In the genomic region with DNA sequence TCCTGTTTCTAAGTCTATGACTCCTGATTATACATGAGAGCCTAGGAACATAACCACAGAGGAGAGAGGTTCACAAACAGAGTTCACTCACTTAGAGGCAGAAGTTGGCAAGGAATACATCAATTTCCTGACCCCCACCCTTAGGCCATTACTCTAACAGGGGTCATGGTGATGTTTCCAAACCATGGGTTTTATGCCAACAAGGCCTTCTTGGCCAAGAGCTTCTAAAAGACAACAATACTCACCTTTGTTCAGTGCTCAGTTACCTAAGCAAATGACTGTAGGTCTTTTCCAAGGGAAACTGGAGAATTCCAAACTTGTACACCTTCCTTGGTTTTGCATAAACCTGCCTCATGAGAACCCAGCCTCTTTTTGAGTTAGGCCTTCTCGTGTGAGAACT, we compare ENCODE assay signal across 10 cellular contexts. TPM values are rescaled to one million over a fixed set of nuclear protein-coding genes. Genes with fewer than 3 reads are reported as not detected.
"Had no signal": no experiment of that assay in that cellular context is flagged by ENCODE, and none has a peak within 500 bp of the region (broad histone marks: within the 10 kb centered on the region; RNA-seq: fewer than 3 reads in every experiment).

No MANE protein-coding gene starts in this region.

- DNase-seq: GM23248, GOT3, H7, HFFc6, IMR-90 had no signal

- ATAC-seq: HCT116, K562 had no signal

- H3K9ac ChIP-seq: GM23248 had no signal

- H3K27ac ChIP-seq: GM23248 had no signal

- H3K27ac Mint-ChIP-seq: HFFc6 had no signal

- H3K4me3 Mint-ChIP-seq: HFFc6 had no signal

- H3K4me3 ChIP-seq: GM23248, HAP-1, K562 had no signal

- H3K4me1 ChIP-seq: HAP-1 had no signal

- H3K36me3 ChIP-seq: HAP-1 had no signal

- H3K9me3 Mint-ChIP-seq: HFFc6 had no signal

- H3K9me3 ChIP-seq: HAP-1 had no signal

RNA-seq across cellular contexts. Expression of a gene that starts 52.6 kb away (rescaled TPM):
- total RNA-seq: GM23248, H4, H7, HFFc6, HT-29, IMR-90, K562 had no signal
- polyA plus RNA-seq: GM23248, IMR-90, K562 had no signal
